ENCODE assay signal across 1 cellular context in the genomic region with DNA sequence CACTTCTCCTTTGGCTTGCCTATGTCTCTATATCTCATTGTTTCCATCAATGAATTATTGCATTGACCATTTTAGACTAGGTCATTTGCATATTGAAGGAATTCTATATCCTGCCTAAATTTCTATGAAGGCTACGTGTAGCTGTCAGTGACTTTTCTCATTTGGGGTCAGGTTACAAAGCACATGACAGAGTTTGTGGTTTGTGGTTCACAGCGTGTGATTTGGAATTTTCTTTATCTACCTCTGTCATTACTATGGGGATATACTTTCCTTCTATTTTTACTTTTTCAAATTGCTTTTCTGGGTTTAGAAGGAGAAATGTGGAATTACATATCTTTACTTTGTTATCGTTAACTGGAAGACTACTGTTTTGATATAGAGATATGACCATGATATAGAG.
A peak's percentile ranks its signal among the peaks of the same experiment; 100 is the strongest.
TF ChIP-seq lines count a peak whose summit lies in the region.

No MANE protein-coding gene starts in this region.

TF ChIP-seq in K562, 482 proteins besides CTCF, POLR2A, EP300 and RAD21 (continued from another document):
- TF ChIP-seq, protein P1, sequence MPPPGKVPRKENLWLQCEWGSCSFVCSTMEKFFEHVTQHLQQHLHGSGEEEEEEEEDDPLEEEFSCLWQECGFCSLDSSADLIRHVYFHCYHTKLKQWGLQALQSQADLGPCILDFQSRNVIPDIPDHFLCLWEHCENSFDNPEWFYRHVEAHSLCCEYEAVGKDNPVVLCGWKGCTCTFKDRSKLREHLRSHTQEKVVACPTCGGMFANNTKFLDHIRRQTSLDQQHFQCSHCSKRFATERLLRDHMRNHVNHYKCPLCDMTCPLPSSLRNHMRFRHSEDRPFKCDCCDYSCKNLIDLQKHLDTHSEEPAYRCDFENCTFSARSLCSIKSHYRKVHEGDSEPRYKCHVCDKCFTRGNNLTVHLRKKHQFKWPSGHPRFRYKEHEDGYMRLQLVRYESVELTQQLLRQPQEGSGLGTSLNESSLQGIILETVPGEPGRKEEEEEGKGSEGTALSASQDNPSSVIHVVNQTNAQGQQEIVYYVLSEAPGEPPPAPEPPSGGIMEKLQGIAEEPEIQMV (tag; conservative IDR thresholded peaks at IDR 0.05; ENCODE audit: low read depth) = no peak
- TF ChIP-seq MIER1 (IDR thresholded peaks at IDR 0.05; ENCODE audit: low read depth) = no peak
- peak; percentile 56 for TF ChIP-seq MEIS2 (IDR thresholded peaks at IDR 0.05; ENCODE audit: partially characterized antibody)
- TF ChIP-seq, protein P2, sequence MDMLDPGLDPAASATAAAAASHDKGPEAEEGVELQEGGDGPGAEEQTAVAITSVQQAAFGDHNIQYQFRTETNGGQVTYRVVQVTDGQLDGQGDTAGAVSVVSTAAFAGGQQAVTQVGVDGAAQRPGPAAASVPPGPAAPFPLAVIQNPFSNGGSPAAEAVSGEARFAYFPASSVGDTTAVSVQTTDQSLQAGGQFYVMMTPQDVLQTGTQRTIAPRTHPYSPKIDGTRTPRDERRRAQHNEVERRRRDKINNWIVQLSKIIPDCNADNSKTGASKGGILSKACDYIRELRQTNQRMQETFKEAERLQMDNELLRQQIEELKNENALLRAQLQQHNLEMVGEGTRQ (CRISPR knock-in tag; IDR thresholded peaks at IDR 0.05) = 0 out of 2 replicates have a peak, but pooled peaks have one; percentile 12
